8 cellular contexts compared by ENCODE assay signal in the genomic region with DNA sequence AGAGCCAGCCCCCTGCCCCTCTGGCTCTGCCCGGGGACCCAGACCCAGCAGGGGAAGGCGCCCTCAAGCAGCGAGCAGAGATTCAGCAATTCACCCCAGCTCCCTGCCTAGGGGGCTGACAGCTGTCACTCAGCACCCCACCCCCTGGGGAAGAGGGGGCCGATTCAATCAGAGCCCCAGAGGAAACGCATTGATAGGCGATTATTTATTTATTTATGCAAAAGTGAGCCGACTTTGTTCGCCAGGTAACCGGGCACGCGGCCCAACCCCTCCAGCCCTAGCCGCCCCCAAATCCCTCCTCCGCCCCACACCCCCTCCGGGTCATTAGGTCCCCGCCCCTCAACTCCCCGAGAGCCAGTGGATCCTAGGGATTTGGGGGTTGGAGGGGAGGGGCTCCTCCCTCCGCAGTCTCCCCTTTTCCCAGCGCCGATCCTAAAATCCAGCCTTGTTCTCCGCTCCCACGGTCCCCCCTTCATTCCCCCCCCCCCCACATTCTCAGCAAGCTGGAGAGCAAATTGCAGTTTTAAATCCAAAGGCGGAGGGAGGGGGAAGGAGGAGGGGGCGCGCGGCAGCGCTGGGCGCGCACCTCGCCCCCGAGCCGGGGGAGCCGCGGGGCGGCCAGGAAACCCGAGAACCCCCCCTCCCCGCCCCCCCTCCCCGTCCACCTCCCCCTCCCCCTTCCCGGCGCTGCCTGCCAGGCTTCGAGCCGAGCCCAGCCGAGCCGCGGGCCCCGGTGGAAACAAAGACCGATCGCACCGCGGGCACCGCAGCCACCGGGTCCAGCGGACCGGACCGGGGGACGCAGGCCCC. TPM values are rescaled to one million over a fixed set of nuclear protein-coding genes. Genes with fewer than 3 reads are reported as not detected.
A peak's percentile ranks its signal among the peaks of the same experiment; 100 is the strongest.
DNase-seq lines count a peak whose midpoint lies in the region; ATAC-seq and TF ChIP-seq lines count a peak whose summit lies in the region.

No MANE protein-coding gene starts in this region.

- H3F3A ChIP-seq in neural progenitor cell (ENCODE audit: low read depth) = peaks cover 60% of the 10 kb centered on the region

- peak overlapping the region; percentile 43 for H3K27ac ChIP-seq in neural progenitor cell

- no peaks in the 10 kb centered on the region for H3K36me3 ChIP-seq in neural progenitor cell

- peak overlapping the region; percentile 98 for H3K4me2 ChIP-seq in neural progenitor cell

- no peak for ATAC-seq in HG03196 (IDR thresholded peaks at IDR 0.05; ENCODE audit: unreplicated experiment)

- peak overlapping the region; percentile 60 for H3K27ac Mint-ChIP-seq in activated T-helper 2 cell treated with anti-CD3 and anti-CD28 coated beads, Interferon-gamma antibody, Interleukin-2, Interleukin-4, amounts not matched to agents 10 μg/mL and 5 μg/mL and 100 μg/mL, durations not matched to agents 14 hours and 24 hours and 36 hours
- H3K27ac Mint-ChIP-seq in neural progenitor cell = peak overlapping the region; percentile 94

- H3K79me2 ChIP-seq in neural progenitor cell (ENCODE audit: low read depth) = peaks cover 63% of the 10 kb centered on the region

- H3K36me3 Mint-ChIP-seq in activated T-helper 2 cell treated with anti-CD3 and anti-CD28 coated beads, Interferon-gamma antibody, Interleukin-2, Interleukin-4, amounts not matched to agents 10 μg/mL and 5 μg/mL and 100 μg/mL, durations not matched to agents 14 hours and 24 hours and 36 hours (ENCODE audit: low read depth) = no peaks in the 10 kb centered on the region
- no peaks in the 10 kb centered on the region for H3K36me3 Mint-ChIP-seq in neural progenitor cell

- H3K4me3 Mint-ChIP-seq in activated T-helper 2 cell treated with anti-CD3 and anti-CD28 coated beads, Interferon-gamma antibody, Interleukin-2, Interleukin-4, amounts not matched to agents 10 μg/mL and 5 μg/mL and 100 μg/mL, durations not matched to agents 14 hours and 24 hours and 36 hours (ENCODE audit: low read depth) = peak overlapping the region; percentile 81
- peak overlapping the region; percentile 95 for H3K4me3 Mint-ChIP-seq in neural progenitor cell

- H4K20me1 ChIP-seq in neural progenitor cell (ENCODE audit: low read depth) = peaks cover 54% of the 10 kb centered on the region

- H3K4me1 Mint-ChIP-seq in activated T-helper 2 cell treated with anti-CD3 and anti-CD28 coated beads, Interferon-gamma antibody, Interleukin-2, Interleukin-4, amounts not matched to agents 10 μg/mL and 5 μg/mL and 100 μg/mL, durations not matched to agents 14 hours and 24 hours and 36 hours (ENCODE audit: low read depth) = peaks cover 50% of the 10 kb centered on the region
- peaks cover 35% of the 10 kb centered on the region for H3K4me1 Mint-ChIP-seq in neural progenitor cell

- no peak for TF ChIP-seq EP300 in Ishikawa (IDR thresholded peaks at IDR 0.05; ENCODE audit: borderline replicate concordance)

- peak overlapping the region; percentile 75 for H3K9ac ChIP-seq in neural progenitor cell

- H3K4me1 ChIP-seq in neural progenitor cell = peaks cover 73% of the 10 kb centered on the region

- TF ChIP-seq CTCF in foreskin fibroblast (IDR thresholded peaks at IDR 0.05; ENCODE audit: low read depth, low read length) (no peak), neural progenitor cell (IDR thresholded peaks at IDR 0.05) (no peak)

- no peaks in the 10 kb centered on the region for H3K27me3 ChIP-seq in neural progenitor cell

- peaks cover 2% of the 10 kb centered on the region for H3K27me3 Mint-ChIP-seq in activated T-helper 2 cell treated with anti-CD3 and anti-CD28 coated beads, Interferon-gamma antibody, Interleukin-2, Interleukin-4, amounts not matched to agents 10 μg/mL and 5 μg/mL and 100 μg/mL, durations not matched to agents 14 hours and 24 hours and 36 hours (ENCODE audit: low read depth)
- peaks cover 9% of the 10 kb centered on the region for H3K27me3 Mint-ChIP-seq in neural progenitor cell (ENCODE audit: insufficient read depth, low read depth)

- H3K4me3 ChIP-seq in foreskin fibroblast (ENCODE audit: low read depth in 1 of 2, low read length in 2 of 2) (peak overlapping the region; percentile 88 to 95), neural progenitor cell (peak overlapping the region; percentile 99)

- H3K9me3 ChIP-seq in neural progenitor cell (ENCODE audit: low read depth) = no peaks in the 10 kb centered on the region

- intact Hi-C loops in activated T-helper 2 cell treated with anti-CD3 and anti-CD28 coated beads, Interferon-gamma antibody, Interleukin-2, Interleukin-4, amounts not matched to agents 10 μg/mL and 5 μg/mL and 100 μg/mL, durations not matched to agents 14 hours and 24 hours and 36 hours (cut with micrococcal nuclease) = loop anchor here (5.0 kb wide), 1 partner anchor 125 kb away; a partner anchor contains a TSS

- TF ChIP-seq RAD21 in Ishikawa (IDR thresholded peaks at IDR 0.05; ENCODE audit: low read depth) = no peak

- no peaks in the 10 kb centered on the region for H3K9me3 Mint-ChIP-seq in activated T-helper 2 cell treated with anti-CD3 and anti-CD28 coated beads, Interferon-gamma antibody, Interleukin-2, Interleukin-4, amounts not matched to agents 10 μg/mL and 5 μg/mL and 100 μg/mL, durations not matched to agents 14 hours and 24 hours and 36 hours
- H3K9me3 Mint-ChIP-seq in neural progenitor cell = no peaks in the 10 kb centered on the region

- H2AFZ ChIP-seq in neural progenitor cell (replicated peaks) = no peak overlapping the region

- peak; percentile 43 for DNase-seq in COR-L47 (lab: John Stamatoyannopoulos, UW)
- DNase-seq in activated T-helper 2 cell treated with anti-CD3 and anti-CD28 coated beads, Interferon-gamma antibody, Interleukin-2, Interleukin-4, amounts not matched to agents 10 μg/mL and 5 μg/mL and 100 μg/mL, durations not matched to agents 14 hours and 24 hours and 36 hours (ENCODE audit: low spot score) = peak; percentile 28
- DNase-seq in foreskin fibroblast = peak in 1 of 2 donors; percentile 79
- DNase-seq in neural progenitor cell (ENCODE audit: low spot score) = peak; percentile 77
- DNase-seq in GF-D8 (lab: John Stamatoyannopoulos, UW) = no peak
- DNase-seq in DMS114 treated with DMSO at 0.1 percent for 48 hours (lab: John Stamatoyannopoulos, UW; ENCODE audit: unreplicated experiment) = no peak

TF ChIP-seq in Ishikawa, 13 proteins besides CTCF, POLR2A, EP300 and RAD21:
- TF ChIP-seq, protein P1, sequence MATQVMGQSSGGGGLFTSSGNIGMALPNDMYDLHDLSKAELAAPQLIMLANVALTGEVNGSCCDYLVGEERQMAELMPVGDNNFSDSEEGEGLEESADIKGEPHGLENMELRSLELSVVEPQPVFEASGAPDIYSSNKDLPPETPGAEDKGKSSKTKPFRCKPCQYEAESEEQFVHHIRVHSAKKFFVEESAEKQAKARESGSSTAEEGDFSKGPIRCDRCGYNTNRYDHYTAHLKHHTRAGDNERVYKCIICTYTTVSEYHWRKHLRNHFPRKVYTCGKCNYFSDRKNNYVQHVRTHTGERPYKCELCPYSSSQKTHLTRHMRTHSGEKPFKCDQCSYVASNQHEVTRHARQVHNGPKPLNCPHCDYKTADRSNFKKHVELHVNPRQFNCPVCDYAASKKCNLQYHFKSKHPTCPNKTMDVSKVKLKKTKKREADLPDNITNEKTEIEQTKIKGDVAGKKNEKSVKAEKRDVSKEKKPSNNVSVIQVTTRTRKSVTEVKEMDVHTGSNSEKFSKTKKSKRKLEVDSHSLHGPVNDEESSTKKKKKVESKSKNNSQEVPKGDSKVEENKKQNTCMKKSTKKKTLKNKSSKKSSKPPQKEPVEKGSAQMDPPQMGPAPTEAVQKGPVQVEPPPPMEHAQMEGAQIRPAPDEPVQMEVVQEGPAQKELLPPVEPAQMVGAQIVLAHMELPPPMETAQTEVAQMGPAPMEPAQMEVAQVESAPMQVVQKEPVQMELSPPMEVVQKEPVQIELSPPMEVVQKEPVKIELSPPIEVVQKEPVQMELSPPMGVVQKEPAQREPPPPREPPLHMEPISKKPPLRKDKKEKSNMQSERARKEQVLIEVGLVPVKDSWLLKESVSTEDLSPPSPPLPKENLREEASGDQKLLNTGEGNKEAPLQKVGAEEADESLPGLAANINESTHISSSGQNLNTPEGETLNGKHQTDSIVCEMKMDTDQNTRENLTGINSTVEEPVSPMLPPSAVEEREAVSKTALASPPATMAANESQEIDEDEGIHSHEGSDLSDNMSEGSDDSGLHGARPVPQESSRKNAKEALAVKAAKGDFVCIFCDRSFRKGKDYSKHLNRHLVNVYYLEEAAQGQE (IDR thresholded peaks at IDR 0.05; ENCODE audit: low read depth) = no peak
- TF ChIP-seq ZBTB7A (IDR thresholded peaks at IDR 0.05; ENCODE audit: low read depth) (no peak; the same call in 1 of the 2 replicates), FOXM1 (IDR thresholded peaks at IDR 0.05; ENCODE audit: borderline replicate concordance, low read depth) (no peak), TEAD4 (IDR thresholded peaks at IDR 0.05) (0 out of 2 replicates have a peak, but pooled peaks have one; percentile 4), CEBPB (IDR thresholded peaks at IDR 0.05) (no peak)
- TF ChIP-seq, protein P2, sequence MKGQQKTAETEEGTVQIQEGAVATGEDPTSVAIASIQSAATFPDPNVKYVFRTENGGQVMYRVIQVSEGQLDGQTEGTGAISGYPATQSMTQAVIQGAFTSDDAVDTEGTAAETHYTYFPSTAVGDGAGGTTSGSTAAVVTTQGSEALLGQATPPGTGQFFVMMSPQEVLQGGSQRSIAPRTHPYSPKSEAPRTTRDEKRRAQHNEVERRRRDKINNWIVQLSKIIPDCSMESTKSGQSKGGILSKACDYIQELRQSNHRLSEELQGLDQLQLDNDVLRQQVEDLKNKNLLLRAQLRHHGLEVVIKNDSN (IDR thresholded peaks at IDR 0.05) = no peak

RNA-seq across cellular contexts. Expression of a gene that starts 1.2 kb away (rescaled TPM):
- 28.5 and 29.3 TPM in 2 replicates for total RNA-seq in activated T-helper 2 cell treated with anti-CD3 and anti-CD28 coated beads, Interferon-gamma antibody, Interleukin-2, Interleukin-4, amounts not matched to agents 10 μg/mL and 5 μg/mL and 100 μg/mL, durations not matched to agents 14 hours and 24 hours and 36 hours
- total RNA-seq in neural progenitor cell (ENCODE audit: low replicate concordance) = 7.0 and 26.5 TPM in 2 replicates

RNA-seq across cellular contexts. Expression of a gene that starts 32.3 kb away (rescaled TPM):
- total RNA-seq in activated T-helper 2 cell treated with anti-CD3 and anti-CD28 coated beads, Interferon-gamma antibody, Interleukin-2, Interleukin-4, amounts not matched to agents 10 μg/mL and 5 μg/mL and 100 μg/mL, durations not matched to agents 14 hours and 24 hours and 36 hours = 0.07 and 0.25 TPM in 2 replicates
- total RNA-seq in neural progenitor cell (ENCODE audit: low replicate concordance) = not detected in 2 replicates

Comparison
In these comparisons a context has a peak if more than half of its experiments do, and no peak if none do; other contexts are left out.
1. DNase-seq: peak in COR-L47 (single experiment), activated T-helper 2 cell treated with anti-CD3 and anti-CD28 coated beads, Interferon-gamma antibody, Interleukin-2, Interleukin-4, amounts not matched to agents 10 μg/mL and 5 μg/mL and 100 μg/mL, durations not matched to agents 14 hours and 24 hours and 36 hours (single experiment) and neural progenitor cell (single experiment); none in GF-D8 (single experiment) and DMS114 treated with DMSO at 0.1 percent for 48 hours (single experiment).